In the genomic region with DNA sequence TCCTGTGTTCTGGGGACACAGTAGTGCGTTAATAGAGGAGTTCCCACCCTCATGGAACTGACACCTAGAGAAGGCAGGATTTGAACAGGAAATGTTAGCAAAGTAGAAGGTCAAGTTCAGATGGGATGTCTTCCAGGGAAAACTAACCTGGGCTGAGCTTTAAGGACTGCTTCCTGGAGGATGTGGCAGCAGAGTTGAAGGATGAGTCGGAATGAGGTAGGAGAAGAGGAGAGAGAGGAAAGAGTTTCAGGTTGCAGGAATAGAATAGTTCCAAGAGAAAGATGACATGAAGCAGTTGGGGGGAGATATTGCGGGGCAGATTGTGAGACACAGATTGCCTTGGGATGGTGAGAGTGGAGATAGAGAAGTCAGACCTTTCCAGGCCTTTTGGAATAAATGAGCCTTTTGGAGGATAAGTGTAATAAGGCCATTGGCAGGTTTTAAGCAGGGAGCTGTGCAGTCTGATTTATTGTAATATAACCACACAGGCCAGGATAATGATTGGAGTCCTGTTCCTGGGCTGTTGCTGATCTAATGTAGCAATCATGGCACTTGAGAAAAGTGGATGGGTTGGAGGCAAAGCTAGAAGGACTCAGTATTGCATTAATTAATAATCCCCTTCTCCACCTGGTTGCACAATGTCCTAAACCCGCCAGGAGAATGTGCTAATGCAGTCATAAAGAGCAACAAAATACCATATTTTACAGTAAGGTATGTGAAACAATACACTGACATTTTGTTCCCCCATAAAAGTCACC, we compare ENCODE assay signal across 19 cellular contexts.
DNase-seq lines count a peak whose midpoint lies in the region; ATAC-seq and TF ChIP-seq lines count a peak whose summit lies in the region.
"Had no signal": no experiment of that assay in that cellular context is flagged by ENCODE, and none has a peak within 500 bp of the region (broad histone marks: within the 10 kb centered on the region; RNA-seq: fewer than 3 reads in every experiment).

No MANE protein-coding gene starts in this region.

- CTCF ChIA-PET in CD4-positive, alpha-beta T cell (lab: Charles Lee), result no interaction called here
- CTCF ChIA-PET in PC-3 (lab: Charles Lee), result interaction anchor here (0.7 kb wide), 1 partner anchor 217 kb away, joined by 3 read pairs; no protein-coding TSS in a partner anchor

- no peaks in the 10 kb centered on the region for H3K27me3 ChIP-seq in CD4-positive, alpha-beta T cell (ENCODE audit: control insufficient read depth, insufficient read depth, low read length)
- no peaks in the 10 kb centered on the region for H3K27me3 ChIP-seq in PC-3 (ENCODE audit: low read length)
- H3K27me3 ChIP-seq: neural progenitor cell, right atrium auricular region had no signal

- no peaks in the 10 kb centered on the region for H3K79me2 ChIP-seq in PC-3 (ENCODE audit: low read length)

- H3K9me3 Mint-ChIP-seq in CD4-positive, alpha-beta T cell, result no peaks in the 10 kb centered on the region

- POLR2A ChIA-PET in CD4-positive, alpha-beta T cell (lab: Charles Lee), result interaction anchor here (1.1 kb wide), 1 partner anchor 29 kb away, joined by 3 read pairs; no protein-coding TSS in a partner anchor
- POLR2A ChIA-PET in PC-3 (lab: Charles Lee; ENCODE audit: unreplicated experiment), result interaction anchor here (0.7 kb wide), 1 partner anchor 14 kb away, joined by 4 read pairs; no protein-coding TSS in a partner anchor

- no peaks in the 10 kb centered on the region for H3K9me2 ChIP-seq in PC-3 (replicated peaks; ENCODE audit: low read length)

- H3K36me3 Mint-ChIP-seq in CD4-positive, alpha-beta T cell (ENCODE audit: low read depth), result no peaks in the 10 kb centered on the region
- H3K36me3 Mint-ChIP-seq: neural progenitor cell; stimulated activated naive B cell treated with anti-CD40 and anti-IgM and Interleukin-4, amounts not matched to agents 10 μg/mL and 1 μg/mL and 100 μg/mL, for 72 hours had no signal

- H3K4me1 Mint-ChIP-seq in CD4-positive, alpha-beta T cell (ENCODE audit: low read depth), result peaks cover 35% of the 10 kb centered on the region

- no TSS peak for BruUV-seq in PC-3 (replicated peaks; lab: Mats Ljungman, UMichigan)

- intact Hi-C loops in CD4-positive, alpha-beta T cell (cut with DNase I, micrococcal nuclease), result loop anchor here (5.0 to 10.0 kb wide), 2 partner anchors 56 to 58 kb away; no protein-coding TSS in a partner anchor
- intact Hi-C loops in PC-3 (cut with micrococcal nuclease), result no loop called here

- H4K20me1 ChIP-seq in PC-3 (ENCODE audit: low read length), result no peaks in the 10 kb centered on the region

- no peak for DNase-seq in CD4-positive, alpha-beta T cell
- peak; percentile 17 for DNase-seq in Daoy (ENCODE audit: low read depth)
- peak; percentile 65 for DNase-seq in PC-3
- DNase-seq in kidney tubule cell (ENCODE audit: low spot score), result peak; percentile 73
- no peak for DNase-seq in DMS79 (lab: John Stamatoyannopoulos, UW)
- DNase-seq: adrenal gland; GF-D8; hippocampal formation; KG1; left ventricle myocardium inferior; NCI-H2029; SHP77 treated with DMSO at 0.1 percent for 48 hours; stimulated activated CD4-positive, alpha-beta T cell treated with anti-CD3 and anti-CD28 coated beads, Interleukin-4, amount 100 ng/mL, for 4 hours; stimulated activated naive B cell treated with anti-CD40 and anti-IgM and Interleukin-4, amounts not matched to agents 10 μg/mL and 1 μg/mL and 100 μg/mL, for 72 hours had no signal

- ATAC-seq in CD4-positive, alpha-beta T cell (ENCODE audit: poor library complexity), result no peak
- ATAC-seq in PC-3, result peak; percentile 84
- ATAC-seq in GM21786 (IDR thresholded peaks at IDR 0.05; ENCODE audit: unreplicated experiment), result no peak
- no peak for ATAC-seq in HG03354 (IDR thresholded peaks at IDR 0.05; ENCODE audit: poor library complexity, severe bottlenecking, unreplicated experiment)

- H3F3A ChIP-seq in PC-3 (ENCODE audit: low read length, unreplicated experiment), result no peaks in the 10 kb centered on the region

- no peaks in the 10 kb centered on the region for H3K36me3 ChIP-seq in PC-3 (ENCODE audit: low read depth, low read length)
- H3K36me3 ChIP-seq: adrenal gland, left ventricle myocardium inferior, neural progenitor cell, right atrium auricular region had no signal

- TF ChIP-seq CTCF in CD4-positive, alpha-beta T cell (IDR thresholded peaks at IDR 0.05), result no peak
- TF ChIP-seq CTCF in PC-3 (conservative IDR thresholded peaks at IDR 0.05; ENCODE audit: low read depth, low read length), result no peak

- H3K27me3 Mint-ChIP-seq in CD4-positive, alpha-beta T cell, result no peaks in the 10 kb centered on the region

- H3K4me2 ChIP-seq in PC-3 (ENCODE audit: low read length), result peak overlapping the region; percentile 44
- H3K4me2 ChIP-seq: neural progenitor cell had no signal

- H3K9me3 ChIP-seq in CD4-positive, alpha-beta T cell (ENCODE audit: control insufficient read depth, low read length), result no peaks in the 10 kb centered on the region
- H3K9me3 ChIP-seq in PC-3 (ENCODE audit: low read length), result no peaks in the 10 kb centered on the region
- H3K9me3 ChIP-seq: adrenal gland, left ventricle myocardium inferior, right atrium auricular region had no signal

- peaks cover 19% of the 10 kb centered on the region for H3K4me1 ChIP-seq in PC-3 (ENCODE audit: insufficient read depth, low read length)
- H3K4me1 ChIP-seq: adrenal gland, left ventricle myocardium inferior, right atrium auricular region had no signal

- peak overlapping the region; percentile 46 for H3K4me3 Mint-ChIP-seq in CD4-positive, alpha-beta T cell
- H3K4me3 Mint-ChIP-seq: neural progenitor cell; stimulated activated naive B cell treated with anti-CD40 and anti-IgM and Interleukin-4, amounts not matched to agents 10 μg/mL and 1 μg/mL and 100 μg/mL, for 72 hours had no signal

- H3K27ac ChIP-seq in CD4-positive, alpha-beta T cell (ENCODE audit: low read depth, low read length), result peak overlapping the region; percentile 25
- peak overlapping the region; percentile 68 for H3K27ac ChIP-seq in PC-3 (ENCODE audit: low read length)
- H3K27ac ChIP-seq: adrenal gland, C4-2B, left ventricle myocardium inferior, neural progenitor cell, right atrium auricular region had no signal

- H3K9ac ChIP-seq in PC-3 (ENCODE audit: low read length), result no peak overlapping the region
- H3K9ac ChIP-seq: neural progenitor cell had no signal

- no peak overlapping the region for H2AFZ ChIP-seq in PC-3 (ENCODE audit: low read length)
- H2AFZ ChIP-seq: neural progenitor cell had no signal

- peak overlapping the region; percentile 83 for H3K27ac Mint-ChIP-seq in CD4-positive, alpha-beta T cell
- H3K27ac Mint-ChIP-seq: neural progenitor cell; stimulated activated naive B cell treated with anti-CD40 and anti-IgM and Interleukin-4, amounts not matched to agents 10 μg/mL and 1 μg/mL and 100 μg/mL, for 72 hours had no signal

- H3K4me3 ChIP-seq in PC-3 (ENCODE audit: low read length), result no peak overlapping the region
- H3K4me3 ChIP-seq: adrenal gland, left ventricle myocardium inferior, neural progenitor cell, right atrium auricular region had no signal

Comparison
In these comparisons a context has a peak if more than half of its experiments do, and no peak if none do; other contexts are left out.
1. DNase-seq: peak in Daoy (single experiment), PC-3 (single experiment) and kidney tubule cell (single experiment); none in CD4-positive, alpha-beta T cell (0 of 10) and DMS79 (single experiment).